In genomic region chr22:34917239-34917638, GRCh38 we compare ENCODE assay signal across 2 cellular contexts.
A peak's percentile ranks its signal among the peaks of the same experiment; 100 is the strongest.
TF ChIP-seq lines count a peak whose summit lies in the region.

No MANE protein-coding gene starts in this region.

TF ChIP-seq in HepG2, 621 proteins besides CTCF, POLR2A, EP300 and RAD21:
- no peak for TF ChIP-seq NCOA1 (CRISPR knock-in tag; IDR thresholded peaks at IDR 0.05)
- TF ChIP-seq MNT (IDR thresholded peaks at IDR 0.05) = peak; percentile 82

TF ChIP-seq in H1, 55 proteins besides CTCF, POLR2A, EP300 and RAD21:
- TF ChIP-seq SP2 (IDR thresholded peaks at IDR 0.05; ENCODE audit: low read length) (no peak), ATF3 (IDR thresholded peaks at IDR 0.05; ENCODE audit: insufficient read depth, low read depth, low read length) (no peak), HDAC2 (IDR thresholded peaks at IDR 0.05; ENCODE audit: borderline replicate concordance in 1 of 2, low read depth in 2 of 2, low read length in 2 of 2) (no peak), BACH1 (IDR thresholded peaks at IDR 0.05; ENCODE audit: low read length) (no peak), TCF12 (IDR thresholded peaks at IDR 0.05; ENCODE audit: low read depth, low read length) (no peak)
